ENCODE assay signal across 8 cellular contexts in genomic region chr1:63327417-63328139, GRCh38. TPM values are rescaled to one million over a fixed set of nuclear protein-coding genes. Genes with fewer than 3 reads are reported as not detected.
A peak's percentile ranks its signal among the peaks of the same experiment; 100 is the strongest.
DNase-seq lines count a peak whose midpoint lies in the region; ATAC-seq and TF ChIP-seq lines count a peak whose summit lies in the region.

No MANE protein-coding gene starts in this region.

- H3K27ac ChIP-seq in PC-3 (ENCODE audit: low read length) (no peak overlapping the region), body of pancreas (no peak overlapping the region)

- DNase-seq in AG09309 (ENCODE audit: low read depth) (no peak), GM03348 (ENCODE audit: low spot score) (peak; percentile 84), HK-2 (ENCODE audit: unreplicated experiment) (peak; percentile 76), PC-3 (peak; percentile 79), body of pancreas (peak; percentile 43 to 66 (median 60)), iris pigment epithelial cell (ENCODE audit: low read depth) (peak; percentile 59), stromal cell of bone marrow (ENCODE audit: low read depth) (peak; percentile 18)

- H3K4me1 ChIP-seq in PC-3 (ENCODE audit: insufficient read depth, low read length), result no peaks in the 10 kb centered on the region
- peaks cover 21% of the 10 kb centered on the region for H3K4me1 ChIP-seq in body of pancreas

- no peaks in the 10 kb centered on the region for H3K36me3 ChIP-seq in PC-3 (ENCODE audit: low read depth, low read length)
- no peaks in the 10 kb centered on the region for H3K36me3 ChIP-seq in body of pancreas (replicated peaks in 1 of 2; ENCODE audit: insufficient read depth in 1 of 2, low read depth in 2 of 2)

- H3K4me3 ChIP-seq in AG09309 (ENCODE audit: control insufficient read depth, low read depth, low read length) (no peak overlapping the region), PC-3 (ENCODE audit: low read length) (peak overlapping the region; percentile 54; the same call in 1 of the 2 replicates), body of pancreas (no peak overlapping the region)

- intact Hi-C loops in PC-3 (cut with micrococcal nuclease) (loop anchor here (1.0 to 2.0 kb wide), 4 partner anchors 39 to 207 kb away; partner anchors contain the start of gene ALG6), body of pancreas (cut with DNase I) (no loop called here)

- H3K27me3 ChIP-seq in PC-3 (ENCODE audit: low read length) (0 out of 2 replicates have a peak, but pooled peaks cover 3% of the 10 kb centered on the region), body of pancreas (peaks cover 8 to 72% of the 10 kb centered on the region in 2 donors)

- ATAC-seq in PC-3, result peak; percentile 93
- ATAC-seq in body of pancreas, result peak; percentile 59
- ATAC-seq in GM18511 (IDR thresholded peaks at IDR 0.05; ENCODE audit: unreplicated experiment), result no peak

- BruUV-seq in PC-3 (replicated peaks; lab: Mats Ljungman, UMichigan), result no TSS peak

- TF ChIP-seq CTCF in AG09309 (IDR thresholded peaks at IDR 0.05; ENCODE audit: control insufficient read depth, insufficient read depth, low read depth, low read length, missing control alignments) (peak; percentile 84), PC-3 (conservative IDR thresholded peaks at IDR 0.05; ENCODE audit: low read depth, low read length) (peak; percentile 87), body of pancreas (IDR thresholded peaks at IDR 0.05) (peak; percentile 51 to 74 (median 55))

- H3F3A ChIP-seq in PC-3 (ENCODE audit: low read length, unreplicated experiment), result no peaks in the 10 kb centered on the region

- POLR2A ChIA-PET in PC-3 (lab: Charles Lee; ENCODE audit: unreplicated experiment), result no interaction called here

- CTCF ChIA-PET in PC-3 (lab: Charles Lee), result interaction anchor here (0.6 kb wide), 1 partner anchor 467 kb away, joined by 3 read pairs; no protein-coding TSS in a partner anchor

- peak overlapping the region; percentile 90 for H2AFZ ChIP-seq in PC-3 (ENCODE audit: low read length)

- no peaks in the 10 kb centered on the region for H3K9me2 ChIP-seq in PC-3 (replicated peaks; ENCODE audit: low read length)

- no peaks in the 10 kb centered on the region for H3K79me2 ChIP-seq in PC-3 (ENCODE audit: low read length)

- H3K9me3 ChIP-seq in PC-3 (ENCODE audit: low read length), result no peaks in the 10 kb centered on the region
- H3K9me3 ChIP-seq in body of pancreas, result no peaks in the 10 kb centered on the region

- H3K9ac ChIP-seq in PC-3 (ENCODE audit: low read length), result no peak overlapping the region

- H4K20me1 ChIP-seq in PC-3 (ENCODE audit: low read length), result no peaks in the 10 kb centered on the region

- no peak for TF ChIP-seq POLR2A in body of pancreas (IDR thresholded peaks at IDR 0.05)

- peak overlapping the region; percentile 82 for H3K4me2 ChIP-seq in PC-3 (ENCODE audit: low read length)

- WGBS in body of pancreas, 2 donors, result 9 to 13% methylated on average over 26 of the region's 26 CpGs

RNA-seq across cellular contexts. Expression of gene FOXD3, which starts 5.2 kb away (rescaled TPM):
- total RNA-seq in PC-3 (2014; rRNA removed) (0.17 TPM in 1 of 2 replicates, not detected in the other), body of pancreas (under 1 TPM in 1 of 2 donors, not detected in 1; 0.26 TPM)

RNA-seq across cellular contexts. Expression of gene ALG6, which starts 39.8 kb away (rescaled TPM):
- total RNA-seq in PC-3 (2014; rRNA removed), result 16.0 and 17.3 TPM in 2 replicates
- 10 to 100 TPM in 1 of 2 donors, 1 to 10 TPM in 1; 2.3 to 15.6 TPM for total RNA-seq in body of pancreas
